Comparison of ENCODE assay signal across 8 cellular contexts in the genomic region with DNA sequence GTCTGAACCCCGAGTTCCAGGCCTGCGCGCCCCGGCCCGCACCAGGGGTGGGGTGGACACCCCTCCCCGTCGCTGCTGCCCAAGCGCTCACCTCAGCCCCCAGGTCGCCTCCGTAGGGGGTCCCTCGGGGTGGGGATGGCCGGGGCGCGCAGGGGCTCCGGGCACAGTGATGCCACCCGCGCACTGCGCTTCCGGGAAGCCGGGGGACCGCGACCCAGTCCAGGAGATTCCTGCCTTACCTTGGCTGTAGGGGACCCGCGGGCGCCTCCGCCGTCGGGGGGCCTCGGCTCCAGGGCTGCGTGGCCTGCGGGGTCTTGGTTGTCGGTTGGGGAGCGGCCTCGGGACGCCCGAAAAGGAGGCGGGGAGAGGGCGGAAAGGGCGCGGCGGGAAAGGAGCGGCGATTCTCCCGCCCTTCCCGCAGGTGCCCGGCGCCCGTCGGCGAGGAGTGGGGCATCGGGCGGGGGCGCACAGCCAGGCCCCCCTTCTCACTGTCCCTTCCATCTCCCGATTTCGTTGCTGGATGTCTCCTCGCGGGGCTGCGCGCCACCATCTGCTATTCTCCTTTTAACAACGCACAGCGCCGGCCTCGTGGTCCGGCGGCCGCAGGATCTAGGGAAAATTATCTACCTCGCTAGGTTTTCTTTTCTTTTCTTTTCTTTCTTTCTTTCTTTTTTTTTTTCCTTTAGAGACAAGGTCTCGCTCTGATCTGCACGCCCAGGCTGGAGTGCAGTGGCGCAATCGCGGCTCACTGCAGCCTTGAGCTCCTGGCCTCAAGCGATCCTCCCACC. TPM values are rescaled to one million over a fixed set of nuclear protein-coding genes. Genes with fewer than 3 reads are reported as not detected.
DNase-seq lines count a peak whose midpoint lies in the region; ATAC-seq, FAIRE-seq and TF ChIP-seq lines count a peak whose summit lies in the region.

A gene (minus strand): TSS at position 355 of the 788 bp plus-strand sequence. CDS start 3,323 bp downstream, outside the sequence.

- POLR2A ChIA-PET in endothelial cell of umbilical vein (lab: Charles Lee) = no interaction called here

- TF ChIP-seq CTCF in Calu3 (IDR thresholded peaks at IDR 0.05; ENCODE audit: unreplicated experiment) (no peak), WERI-Rb-1 (IDR thresholded peaks at IDR 0.05; ENCODE audit: low read depth, low read length) (no peak), endothelial cell of umbilical vein (IDR thresholded peaks at IDR 0.05; ENCODE audit: extremely low read depth in 1 of 2, insufficient read depth in 1 of 2, low read depth in 1 of 2, low read length in 2 of 2) (no peak)

- peak; percentile 30 for ATAC-seq in GM21528 (IDR thresholded peaks at IDR 0.05; ENCODE audit: low FRiP score, unreplicated experiment)

- H3K9me3 Mint-ChIP-seq in Calu3 (ENCODE audit: low read depth, unreplicated experiment) = no peaks in the 10 kb centered on the region

- peak within 1 kb of the TSS; percentile 99 for H3K9ac ChIP-seq in endothelial cell of umbilical vein (replicated peaks; ENCODE audit: extremely low read depth, insufficient read depth, low read length)

- peak; percentile 49 for DNase-seq in Calu3
- no peak for DNase-seq in LHCN-M2 (ENCODE audit: low read depth)
- DNase-seq in WERI-Rb-1 = peak; percentile 57
- DNase-seq in endothelial cell of umbilical vein (ENCODE audit: low read depth, low spot score) = peak; percentile 40
- DNase-seq in superior temporal gyrus (ENCODE audit: extremely low spot score) = peak; percentile 38
- no peak for DNase-seq in NCI-H2107 (lab: John Stamatoyannopoulos, UW)

- H3K27ac Mint-ChIP-seq in Calu3 (ENCODE audit: unreplicated experiment) = peak within 1 kb of the TSS; percentile 82

- intact Hi-C loops in Calu3 (cut with micrococcal nuclease; ENCODE audit: unreplicated experiment) (no loop called here), endothelial cell of umbilical vein (cut with micrococcal nuclease) (loop anchor here (5.0 to 10.0 kb wide), 2 partner anchors 149 to 592 kb away; a partner anchor contains a TSS)

- H3K27ac ChIP-seq in WERI-Rb-1 = peak within 1 kb of the TSS; percentile 99
- H3K27ac ChIP-seq in endothelial cell of umbilical vein (ENCODE audit: insufficient read depth, low read depth, low read length) = peak within 1 kb of the TSS; percentile 94

- FAIRE-seq in endothelial cell of umbilical vein (lab: Jason Lieb, UNC) = peak; percentile 79

- peaks cover 13% of the 10 kb centered on the region for H3K4me1 Mint-ChIP-seq in Calu3 (ENCODE audit: low read depth, unreplicated experiment)

- H3K9me1 ChIP-seq in endothelial cell of umbilical vein (replicated peaks; ENCODE audit: control insufficient read depth, extremely low read depth, insufficient read depth, low read length) = no peaks in the 10 kb centered on the region

- no peak for TF ChIP-seq POLR2A in endothelial cell of umbilical vein (IDR thresholded peaks at IDR 0.05; ENCODE audit: low read depth, low read length)

- CTCF ChIA-PET in Calu3 (lab: Charles Lee) (interaction anchor here (0.6 kb wide), 1 partner anchor 55 kb away, joined by 10 read pairs; no protein-coding TSS in a partner anchor), endothelial cell of umbilical vein (lab: Charles Lee) (interaction anchor here (0.6 to 0.7 kb wide), 2 partner anchors 24 to 328 kb away, joined by 3 to 4 read pairs; no protein-coding TSS in a partner anchor)

- peaks cover 3% of the 10 kb centered on the region for H3K9me3 ChIP-seq in WERI-Rb-1 (ENCODE audit: severe bottlenecking)
- H3K9me3 ChIP-seq in endothelial cell of umbilical vein (replicated peaks; ENCODE audit: control insufficient read depth, insufficient read depth, low read length) = no peaks in the 10 kb centered on the region
- H3K9me3 ChIP-seq in mononuclear cell (ENCODE audit: low read depth, low read length) = no peaks in the 10 kb centered on the region

- H3K79me2 ChIP-seq in endothelial cell of umbilical vein (ENCODE audit: control insufficient read depth, insufficient read depth, low read length) = peaks cover 37% of the 10 kb centered on the region

- H3K4me3 ChIP-seq in WERI-Rb-1 (ENCODE audit: low read depth, low read length) = peak within 1 kb of the TSS; percentile 86
- H3K4me3 ChIP-seq in endothelial cell of umbilical vein (replicated peaks in 1 of 3; ENCODE audit: insufficient read depth in 1 of 3, low read depth in 1 of 3, low read length in 3 of 3) = peak within 1 kb of the TSS; percentile 33 to 89 (median 75)
- peak within 1 kb of the TSS; percentile 87 for H3K4me3 ChIP-seq in mononuclear cell (ENCODE audit: low read length)

- no peaks in the 10 kb centered on the region for H3K27me3 ChIP-seq in WERI-Rb-1 (ENCODE audit: insufficient read depth, low read depth, severe bottlenecking)
- no peaks in the 10 kb centered on the region for H3K27me3 ChIP-seq in endothelial cell of umbilical vein (ENCODE audit: control insufficient read depth in 2 of 2, insufficient read depth in 2 of 2, low read length in 2 of 2)
- H3K27me3 ChIP-seq in mononuclear cell (ENCODE audit: insufficient read depth, low read length) = no peaks in the 10 kb centered on the region

- H3K36me3 ChIP-seq in WERI-Rb-1 = peaks cover 44% of the 10 kb centered on the region
- H3K36me3 ChIP-seq in endothelial cell of umbilical vein (ENCODE audit: control insufficient read depth in 2 of 2, extremely low read depth in 1 of 2, insufficient read depth in 2 of 2, low read length in 2 of 2) = peaks cover 5 to 8% of the 10 kb centered on the region in 2 experiments

- dilution Hi-C loops in endothelial cell of umbilical vein (cut with MboI; ENCODE audit: extremely low pct_ligation_motif_present, low sequenced_read_pairs) = no loop called here

- H4K20me1 ChIP-seq in endothelial cell of umbilical vein (replicated peaks; ENCODE audit: control insufficient read depth, extremely low read depth, insufficient read depth, low read length) = no peaks in the 10 kb centered on the region

- H3K4me1 ChIP-seq in endothelial cell of umbilical vein (ENCODE audit: control insufficient read depth, extremely low read depth, insufficient read depth, low read length) (peaks cover 7% of the 10 kb centered on the region), mononuclear cell (ENCODE audit: insufficient read depth, low read length) (peaks cover 39% of the 10 kb centered on the region)

- H3K4me2 ChIP-seq in endothelial cell of umbilical vein (ENCODE audit: insufficient read depth, low read length) = peak within 1 kb of the TSS; percentile 77

- BruUV-seq in Calu3 (replicated peaks; lab: Mats Ljungman, UMichigan) (TSS peak; percentile 72), endothelial cell of umbilical vein (replicated peaks; lab: Mats Ljungman, UMichigan) (no TSS peak)

- H3K27me3 Mint-ChIP-seq in Calu3 (ENCODE audit: unreplicated experiment) = no peaks in the 10 kb centered on the region

- peak within 1 kb of the TSS; percentile 85 for H3K4me3 Mint-ChIP-seq in Calu3 (ENCODE audit: low read depth, unreplicated experiment)

- peaks cover 27% of the 10 kb centered on the region for H3K36me3 Mint-ChIP-seq in Calu3 (ENCODE audit: insufficient read depth, unreplicated experiment)

- H2AFZ ChIP-seq in endothelial cell of umbilical vein (ENCODE audit: low read depth, low read length) = peak within 1 kb of the TSS; percentile 72

TF ChIP-seq in endothelial cell of umbilical vein, 7 proteins besides CTCF, POLR2A, EP300 and RAD21:
- TF ChIP-seq JUN (IDR thresholded peaks at IDR 0.05; ENCODE audit: borderline replicate concordance, insufficient read depth, insufficient read length, low read depth) (no peak), MYC (IDR thresholded peaks at IDR 0.05; ENCODE audit: low read depth, low read length) (no peak), EZH2 (IDR thresholded peaks at IDR 0.05; ENCODE audit: borderline replicate concordance, low read depth, low read length, severe bottlenecking) (no peak), FOS (IDR thresholded peaks at IDR 0.05; ENCODE audit: borderline replicate concordance, insufficient read depth, low read length) (no peak), POLR2AphosphoS5 (IDR thresholded peaks at IDR 0.05; ENCODE audit: insufficient read depth, low read depth, low read length) (no peak)

RNA-seq across cellular contexts. Expression of the gene that starts here (rescaled TPM):
- 45.2 and 46.8 TPM in 2 replicates for total RNA-seq in Calu3 (2022)
- 84.3 and 84.6 TPM in 2 replicates for total RNA-seq in LHCN-M2 (2014; rRNA removed)
- 70.4 TPM for polyA plus RNA-seq in LHCN-M2 (2012)
- total RNA-seq in endothelial cell of umbilical vein = 78.2 and 81.4 TPM in 2 replicates
- 91.1 and 107 TPM in 2 replicates for polyA plus RNA-seq in endothelial cell of umbilical vein
- polyA plus RNA-seq in endothelial cell of umbilical vein (2011; cell fraction: cytosol; rRNA removed) = 79.4 and 83.8 TPM in 2 replicates
- polyA plus RNA-seq in endothelial cell of umbilical vein (2011; cell fraction: nucleus; rRNA removed) = 58.8 and 72.0 TPM in 2 replicates
- polyA plus RNA-seq in endothelial cell of umbilical vein (2012) = 76.5 and 82.3 TPM in 2 replicates
- polyA minus RNA-seq in endothelial cell of umbilical vein = 104 and 113 TPM in 2 replicates
- polyA minus RNA-seq in endothelial cell of umbilical vein (2011; cell fraction: cytosol; rRNA and poly(A)+ RNA removed) = 22.8 TPM
- polyA minus RNA-seq in endothelial cell of umbilical vein (2011; cell fraction: nucleus; rRNA and poly(A)+ RNA removed) = 21.0 and 27.6 TPM in 2 replicates
- total RNA-seq in mononuclear cell = 10.4 TPM

Comparison
In these comparisons a context has a peak if more than half of its experiments do, and no peak if none do; other contexts are left out.
1. DNase-seq: peak in Calu3 (single experiment), WERI-Rb-1 (single experiment), endothelial cell of umbilical vein (single experiment) and superior temporal gyrus (single experiment); none in LHCN-M2 (single experiment) and NCI-H2107 (single experiment).
2. Peak in every context shown above with its lines, with median percentiles within 50 percentile points of each other: H3K4me3 ChIP-seq.